ENCODE assay signal across 22 cellular contexts in genomic region chr5:38662088-38662487, GRCh38.
"Had no signal": no experiment of that assay in that cellular context is flagged by ENCODE, and none has a peak within 500 bp of the region (broad histone marks: within the 10 kb centered on the region; RNA-seq: fewer than 3 reads in every experiment).

No MANE protein-coding gene starts in this region.

- H3K36me3 Mint-ChIP-seq: activated naive CD4-positive, alpha-beta T cell treated with anti-CD3 and anti-CD28 coated beads, Interleukin-2, amount 50 U/mL, for 72 hours; memory B cell; naive B cell had no signal

- H3K4me3 Mint-ChIP-seq: activated B cell treated with CpG ODN at 0.5 μM for 24 hours; activated CD4-positive, alpha-beta T cell treated with anti-CD3 and anti-CD28 coated beads for 36 hours; activated T-cell treated with anti-CD3 and anti-CD28 coated beads, Interleukin-2, amount 50 U/mL, for 24 hours; activated T-helper 17 cell treated with anti-CD3 and anti-CD28 coated beads, Interleukin-2, amount 50 U/mL, for 72 hours; memory B cell; naive B cell; neural crest cell had no signal

- H3K4me3 ChIP-seq: colonic mucosa, tibial nerve had no signal

- H3K9me3 Mint-ChIP-seq: activated B cell treated with CpG ODN at 0.5 μM for 24 hours; activated naive CD4-positive, alpha-beta T cell treated with anti-CD3 and anti-CD28 coated beads, Interleukin-2, amount 50 U/mL, for 72 hours; activated T-cell treated with anti-CD3 and anti-CD28 coated beads, Interleukin-2, amount 50 U/mL, for 24 hours; activated T-helper 17 cell treated with anti-CD3 and anti-CD28 coated beads, Interleukin-2, amount 50 U/mL, for 72 hours; memory B cell had no signal

- H3K27me3 Mint-ChIP-seq: memory B cell had no signal

- H3K4me1 ChIP-seq: colonic mucosa had no signal

- DNase-seq: activated B cell treated with CpG ODN at 0.5 μM for 24 hours; activated CD4-positive, alpha-beta T cell treated with anti-CD3 and anti-CD28 coated beads for 36 hours; activated CD4-positive, alpha-beta T cell treated with anti-CD3 and anti-CD28 coated beads, Interleukin-2, amount 50 U/mL, for 4 hours; activated CD8-positive, alpha-beta memory T cell treated with anti-CD3 and anti-CD28 coated beads for 24 hours; activated CD8-positive, alpha-beta memory T cell treated with anti-CD3 and anti-CD28 coated beads, Interleukin-2, amount 50 U/mL, for 4 hours; activated T-cell treated with anti-CD3 and anti-CD28 coated beads, Interleukin-2, amount 50 U/mL, for 24 hours; colonic mucosa; hypothalamus; naive B cell; occipital lobe; retina; stimulated activated CD4-positive, alpha-beta T cell treated with anti-CD3 and anti-CD28 coated beads, Interleukin-12 subunit alpha, Interleukin-12 subunit beta, amount 100 ng/mL, for 4 hours; stimulated activated CD4-positive, alpha-beta T cell treated with anti-CD3 and anti-CD28 coated beads, Interleukin-4, amount 100 ng/mL, for 4 hours; stimulated activated naive CD8-positive, alpha-beta T cell treated with anti-CD3 and anti-CD28 coated beads, Interleukin-15, Interleukin-2, amounts not matched to agents 100 U/mL and 50 U/mL, for 24 hours; substantia nigra; T-helper 1 cell; T1000 had no signal

- H3K36me3 ChIP-seq: colonic mucosa, tibial nerve had no signal

- H3K27ac ChIP-seq: colonic mucosa had no signal

- H3K9me3 ChIP-seq: colonic mucosa, tibial nerve had no signal

- H3K27ac Mint-ChIP-seq: activated B cell treated with CpG ODN at 0.5 μM for 24 hours; activated CD4-positive, alpha-beta T cell treated with anti-CD3 and anti-CD28 coated beads for 36 hours; activated naive CD4-positive, alpha-beta T cell treated with anti-CD3 and anti-CD28 coated beads, Interleukin-2, amount 50 U/mL, for 72 hours; activated T-cell treated with anti-CD3 and anti-CD28 coated beads, Interleukin-2, amount 50 U/mL, for 24 hours; activated T-helper 17 cell treated with anti-CD3 and anti-CD28 coated beads, Interleukin-2, amount 50 U/mL, for 72 hours; memory B cell; naive B cell had no signal

- H3K4me1 Mint-ChIP-seq: activated B cell treated with CpG ODN at 0.5 μM for 24 hours; activated CD4-positive, alpha-beta T cell treated with anti-CD3 and anti-CD28 coated beads for 36 hours; activated T-helper 17 cell treated with anti-CD3 and anti-CD28 coated beads, Interleukin-2, amount 50 U/mL, for 72 hours; memory B cell; naive B cell had no signal

- H3K27me3 ChIP-seq: colonic mucosa, tibial nerve had no signal

- ATAC-seq: activated CD4-positive, alpha-beta T cell treated with anti-CD3 and anti-CD28 coated beads for 36 hours; activated naive CD4-positive, alpha-beta T cell treated with anti-CD3 and anti-CD28 coated beads, Interleukin-2, amount 50 U/mL, for 72 hours; activated T-helper 17 cell treated with anti-CD3 and anti-CD28 coated beads, Interleukin-2, amount 50 U/mL, for 72 hours; stimulated activated naive CD8-positive, alpha-beta T cell treated with anti-CD3 and anti-CD28 coated beads, Interleukin-15, Interleukin-2, amounts not matched to agents 100 U/mL and 50 U/mL, for 24 hours had no signal
